ENCODE assay signal across 17 cellular contexts in genomic region chr19:12085074-12085818, GRCh38. TPM values are rescaled to one million over a fixed set of nuclear protein-coding genes. Genes with fewer than 3 reads are reported as not detected.
DNase-seq lines count a peak whose midpoint lies in the region; ATAC-seq and TF ChIP-seq lines count a peak whose summit lies in the region.
"Had no signal": no experiment of that assay in that cellular context is flagged by ENCODE, and none has a peak within 500 bp of the region (broad histone marks: within the 10 kb centered on the region; RNA-seq: fewer than 3 reads in every experiment).

No MANE protein-coding gene starts in this region.

- no peaks in the 10 kb centered on the region for H3K27me3 Mint-ChIP-seq in activated CD8-positive, alpha-beta T cell treated with anti-CD3 and anti-CD28 coated beads for 36 hours
- H3K27me3 Mint-ChIP-seq in activated CD8-positive, alpha-beta T cell treated with anti-CD3 and anti-CD28 coated beads, Interleukin-2, amount 10 ng/mL, durations not matched to agents 7 days and 5 days (ENCODE audit: low read depth), result no peaks in the 10 kb centered on the region
- no peaks in the 10 kb centered on the region for H3K27me3 Mint-ChIP-seq in activated T-helper 17 cell treated with anti-CD3 and anti-CD28 coated beads, Interleukin-2, amount 50 U/mL, for 72 hours
- H3K27me3 Mint-ChIP-seq: B cell; CD4-positive, alpha-beta T cell; IgD-negative memory B cell had no signal

- peak; percentile 47 for ATAC-seq in activated CD8-positive, alpha-beta T cell treated with anti-CD3 and anti-CD28 coated beads for 36 hours
- ATAC-seq in activated CD8-positive, alpha-beta T cell treated with anti-CD3 and anti-CD28 coated beads, Interleukin-2, amount 10 ng/mL, durations not matched to agents 7 days and 5 days, result no peak
- ATAC-seq in activated T-helper 17 cell treated with anti-CD3 and anti-CD28 coated beads, Interleukin-2, amount 50 U/mL, for 72 hours (replicated peaks), result peak; percentile 63
- peak; percentile 36 for ATAC-seq in stimulated activated effector memory CD8-positive, alpha-beta T cell treated with anti-CD3 and anti-CD28 coated beads, Interleukin-12 subunit alpha, Interleukin-12 subunit beta, amount 100 ng/mL, for 72 hours
- no peak for ATAC-seq in HG02759 (IDR thresholded peaks at IDR 0.05; ENCODE audit: unreplicated experiment)
- ATAC-seq: HCT116 had no signal

- POLR2A ChIA-PET in activated CD8-positive, alpha-beta T cell treated with anti-CD3 and anti-CD28 coated beads for 36 hours (lab: Charles Lee), result no interaction called here
- POLR2A ChIA-PET in activated CD8-positive, alpha-beta T cell treated with anti-CD3 and anti-CD28 coated beads, Interleukin-2, amount 10 ng/mL, durations not matched to agents 7 days and 5 days (lab: Charles Lee), result interaction anchor here (1.0 kb wide), 1 partner anchor 27 kb away, joined by 3 read pairs; no protein-coding TSS in a partner anchor
- POLR2A ChIA-PET in HEK293 (lab: Yijun Ruan, JAX), result no interaction called here

- H3K36me3 Mint-ChIP-seq in activated CD8-positive, alpha-beta T cell treated with anti-CD3 and anti-CD28 coated beads for 36 hours (ENCODE audit: low read depth), result peaks cover 5% of the 10 kb centered on the region
- H3K36me3 Mint-ChIP-seq in activated CD8-positive, alpha-beta T cell treated with anti-CD3 and anti-CD28 coated beads, Interleukin-2, amount 10 ng/mL, durations not matched to agents 7 days and 5 days (ENCODE audit: low read depth), result no peaks in the 10 kb centered on the region
- H3K36me3 Mint-ChIP-seq in activated T-helper 17 cell treated with anti-CD3 and anti-CD28 coated beads, Interleukin-2, amount 50 U/mL, for 72 hours (ENCODE audit: low read depth), result no peaks in the 10 kb centered on the region
- H3K36me3 Mint-ChIP-seq in stimulated activated effector memory CD8-positive, alpha-beta T cell treated with anti-CD3 and anti-CD28 coated beads, Interleukin-12 subunit alpha, Interleukin-12 subunit beta, amount 100 ng/mL, for 72 hours, result no peaks in the 10 kb centered on the region

- H3K36me3 ChIP-seq in HEK293 (ENCODE audit: control insufficient read depth in 2 of 2, insufficient read depth in 1 of 2, low read length in 2 of 2), result no peaks in the 10 kb centered on the region

- peaks cover 16% of the 10 kb centered on the region for H3K9me3 Mint-ChIP-seq in activated CD8-positive, alpha-beta T cell treated with anti-CD3 and anti-CD28 coated beads for 36 hours
- H3K9me3 Mint-ChIP-seq in activated CD8-positive, alpha-beta T cell treated with anti-CD3 and anti-CD28 coated beads, Interleukin-2, amount 10 ng/mL, durations not matched to agents 7 days and 5 days (ENCODE audit: insufficient read depth), result peaks cover 17% of the 10 kb centered on the region
- peaks cover 3% of the 10 kb centered on the region for H3K9me3 Mint-ChIP-seq in activated T-helper 17 cell treated with anti-CD3 and anti-CD28 coated beads, Interleukin-2, amount 50 U/mL, for 72 hours
- no peaks in the 10 kb centered on the region for H3K9me3 Mint-ChIP-seq in stimulated activated effector memory CD8-positive, alpha-beta T cell treated with anti-CD3 and anti-CD28 coated beads, Interleukin-12 subunit alpha, Interleukin-12 subunit beta, amount 100 ng/mL, for 72 hours
- H3K9me3 Mint-ChIP-seq: CD4-positive, alpha-beta T cell had no signal

- CTCF ChIA-PET in activated CD8-positive, alpha-beta T cell treated with anti-CD3 and anti-CD28 coated beads for 36 hours (lab: Charles Lee), result interaction anchor here (1.3 to 2.8 kb wide), 3 partner anchors 26 to 121 kb away, joined by 3 to 12 read pairs (median 6); no protein-coding TSS in a partner anchor
- CTCF ChIA-PET in activated CD8-positive, alpha-beta T cell treated with anti-CD3 and anti-CD28 coated beads, Interleukin-2, amount 10 ng/mL, durations not matched to agents 7 days and 5 days (lab: Charles Lee), result interaction anchor here (0.8 kb wide), 1 partner anchor 55 kb away, joined by 3 read pairs; no protein-coding TSS in a partner anchor
- CTCF ChIA-PET in HEK293 (lab: Yijun Ruan, JAX), result no interaction called here

- H3K27ac Mint-ChIP-seq in activated CD8-positive, alpha-beta T cell treated with anti-CD3 and anti-CD28 coated beads for 36 hours, result no peak overlapping the region
- H3K27ac Mint-ChIP-seq in activated CD8-positive, alpha-beta T cell treated with anti-CD3 and anti-CD28 coated beads, Interleukin-2, amount 10 ng/mL, durations not matched to agents 7 days and 5 days, result no peak overlapping the region
- no peak overlapping the region for H3K27ac Mint-ChIP-seq in activated T-helper 17 cell treated with anti-CD3 and anti-CD28 coated beads, Interleukin-2, amount 50 U/mL, for 72 hours
- no peak overlapping the region for H3K27ac Mint-ChIP-seq in stimulated activated effector memory CD8-positive, alpha-beta T cell treated with anti-CD3 and anti-CD28 coated beads, Interleukin-12 subunit alpha, Interleukin-12 subunit beta, amount 100 ng/mL, for 72 hours
- H3K27ac Mint-ChIP-seq: B cell; CD4-positive, alpha-beta T cell; IgD-negative memory B cell had no signal

- H3K4me1 ChIP-seq in HEK293 (ENCODE audit: control insufficient read depth, insufficient read depth, low read length), result no peaks in the 10 kb centered on the region

- intact Hi-C loops in activated CD8-positive, alpha-beta T cell treated with anti-CD3 and anti-CD28 coated beads for 36 hours (cut with micrococcal nuclease), result no loop called here

- H3K4me3 ChIP-seq in HEK293 (ENCODE audit: low read depth, low read length), result no peak overlapping the region
- H3K4me3 ChIP-seq: GM23248 had no signal

- no peak overlapping the region for H3K4me3 Mint-ChIP-seq in activated CD8-positive, alpha-beta T cell treated with anti-CD3 and anti-CD28 coated beads for 36 hours
- H3K4me3 Mint-ChIP-seq in activated CD8-positive, alpha-beta T cell treated with anti-CD3 and anti-CD28 coated beads, Interleukin-2, amount 10 ng/mL, durations not matched to agents 7 days and 5 days, result no peak overlapping the region
- no peak overlapping the region for H3K4me3 Mint-ChIP-seq in activated T-helper 17 cell treated with anti-CD3 and anti-CD28 coated beads, Interleukin-2, amount 50 U/mL, for 72 hours
- no peak overlapping the region for H3K4me3 Mint-ChIP-seq in stimulated activated effector memory CD8-positive, alpha-beta T cell treated with anti-CD3 and anti-CD28 coated beads, Interleukin-12 subunit alpha, Interleukin-12 subunit beta, amount 100 ng/mL, for 72 hours
- H3K4me3 Mint-ChIP-seq: B cell; CD4-positive, alpha-beta T cell; IgD-negative memory B cell had no signal

- no peaks in the 10 kb centered on the region for H3K4me1 Mint-ChIP-seq in activated CD8-positive, alpha-beta T cell treated with anti-CD3 and anti-CD28 coated beads for 36 hours (ENCODE audit: low read depth)
- H3K4me1 Mint-ChIP-seq in activated CD8-positive, alpha-beta T cell treated with anti-CD3 and anti-CD28 coated beads, Interleukin-2, amount 10 ng/mL, durations not matched to agents 7 days and 5 days (ENCODE audit: low read depth), result no peaks in the 10 kb centered on the region
- H3K4me1 Mint-ChIP-seq in activated T-helper 17 cell treated with anti-CD3 and anti-CD28 coated beads, Interleukin-2, amount 50 U/mL, for 72 hours, result no peaks in the 10 kb centered on the region
- no peaks in the 10 kb centered on the region for H3K4me1 Mint-ChIP-seq in stimulated activated effector memory CD8-positive, alpha-beta T cell treated with anti-CD3 and anti-CD28 coated beads, Interleukin-12 subunit alpha, Interleukin-12 subunit beta, amount 100 ng/mL, for 72 hours
- H3K4me1 Mint-ChIP-seq: B cell, IgD-negative memory B cell had no signal

- DNase-seq in activated CD8-positive, alpha-beta T cell treated with anti-CD3 and anti-CD28 coated beads for 36 hours, result peak; percentile 16
- DNase-seq in activated CD8-positive, alpha-beta T cell treated with anti-CD3 and anti-CD28 coated beads, Interleukin-2, amount 10 ng/mL, durations not matched to agents 7 days and 5 days, result no peak
- no peak for DNase-seq in stimulated activated effector memory CD8-positive, alpha-beta T cell treated with anti-CD3 and anti-CD28 coated beads, Interleukin-12 subunit alpha, Interleukin-12 subunit beta, amount 100 ng/mL, for 72 hours (ENCODE audit: low spot score in 2 of 2)
- no peak for DNase-seq in NCI-H226
- DNase-seq: C1 segment of cervical spinal cord; CD4-positive, alpha-beta T cell; DND-41; GDM1; GM23248 had no signal

- H3K27ac ChIP-seq in HEK293 (ENCODE audit: extremely low read depth, low read depth, low read length), result no peak overlapping the region
- H3K27ac ChIP-seq: GM23248, KMS-11 had no signal

- no peaks in the 10 kb centered on the region for H3K9me3 ChIP-seq in HEK293 (ENCODE audit: control insufficient read depth, insufficient read depth, low read depth, low read length)

- TF ChIP-seq CTCF in activated CD8-positive, alpha-beta T cell treated with anti-CD3 and anti-CD28 coated beads for 36 hours (IDR thresholded peaks at IDR 0.05), result no peak
- no peak for TF ChIP-seq CTCF in HEK293 (tag by site-specific recombination; IDR thresholded peaks at IDR 0.05)

TF ChIP-seq in HEK293, 187 proteins besides CTCF, POLR2A, EP300 and RAD21 (continues in another document):
- no peak for TF ChIP-seq SP2 (tag by site-specific recombination; IDR thresholded peaks at IDR 0.05)

RNA-seq across cellular contexts. Expression of gene ZNF844, which starts 20.7 kb away (rescaled TPM):
- total RNA-seq in activated CD8-positive, alpha-beta T cell treated with anti-CD3 and anti-CD28 coated beads for 36 hours, result 1 to 10 TPM; 2.6 to 3.8 TPM
- total RNA-seq in activated CD8-positive, alpha-beta T cell treated with anti-CD3 and anti-CD28 coated beads, Interleukin-2, amount 10 ng/mL, durations not matched to agents 7 days and 5 days, result 1 to 10 TPM; 1.7 to 2.4 TPM
- 1 to 10 TPM; 1.8 to 3.1 TPM for total RNA-seq in activated T-helper 17 cell treated with anti-CD3 and anti-CD28 coated beads, Interleukin-2, amount 50 U/mL, for 72 hours
- total RNA-seq: A172 had no signal

RNA-seq across cellular contexts. Expression of gene ZNF878, which starts 32.5 kb away (rescaled TPM):
- total RNA-seq in activated CD8-positive, alpha-beta T cell treated with anti-CD3 and anti-CD28 coated beads for 36 hours, result 1 to 10 TPM in 1 of 2 experiments, under 1 TPM in 1; 0.65 to 1.0 TPM
- 1 to 10 TPM; 1.1 to 1.7 TPM for total RNA-seq in activated CD8-positive, alpha-beta T cell treated with anti-CD3 and anti-CD28 coated beads, Interleukin-2, amount 10 ng/mL, durations not matched to agents 7 days and 5 days
- under 1 TPM in 1 of 2 donors, not detected in 1; 0.74 TPM for total RNA-seq in activated T-helper 17 cell treated with anti-CD3 and anti-CD28 coated beads, Interleukin-2, amount 50 U/mL, for 72 hours
- total RNA-seq: A172; B cell; CD4-positive, alpha-beta T cell; GM23248 had no signal

RNA-seq across cellular contexts. Expression of gene ZNF433, which starts 49.8 kb away (rescaled TPM):
- total RNA-seq in activated CD8-positive, alpha-beta T cell treated with anti-CD3 and anti-CD28 coated beads for 36 hours, result 1 to 10 TPM; 1.5 to 2.1 TPM
- total RNA-seq in activated CD8-positive, alpha-beta T cell treated with anti-CD3 and anti-CD28 coated beads, Interleukin-2, amount 10 ng/mL, durations not matched to agents 7 days and 5 days, result under 1 TPM; 0.60 to 0.95 TPM
- under 1 TPM in 1 of 2 donors, not detected in 1; 0.85 TPM for total RNA-seq in activated T-helper 17 cell treated with anti-CD3 and anti-CD28 coated beads, Interleukin-2, amount 50 U/mL, for 72 hours

RNA-seq across cellular contexts. Expression of gene ZNF20, which starts 54.9 kb away (rescaled TPM):
- total RNA-seq in activated CD8-positive, alpha-beta T cell treated with anti-CD3 and anti-CD28 coated beads for 36 hours, result 1 to 10 TPM; 2.0 to 3.0 TPM
- total RNA-seq in activated CD8-positive, alpha-beta T cell treated with anti-CD3 and anti-CD28 coated beads, Interleukin-2, amount 10 ng/mL, durations not matched to agents 7 days and 5 days, result 1 to 10 TPM; 3.2 to 4.1 TPM
- total RNA-seq in activated T-helper 17 cell treated with anti-CD3 and anti-CD28 coated beads, Interleukin-2, amount 50 U/mL, for 72 hours, result 1 to 10 TPM; 1.7 to 3.5 TPM

Comparison
In these comparisons a context has a peak if more than half of its experiments do, and no peak if none do; other contexts are left out.
1. ATAC-seq: peak in activated CD8-positive, alpha-beta T cell treated with anti-CD3 and anti-CD28 coated beads for 36 hours (single experiment), activated T-helper 17 cell treated with anti-CD3 and anti-CD28 coated beads, Interleukin-2, amount 50 U/mL, for 72 hours (single experiment) and stimulated activated effector memory CD8-positive, alpha-beta T cell treated with anti-CD3 and anti-CD28 coated beads, Interleukin-12 subunit alpha, Interleukin-12 subunit beta, amount 100 ng/mL, for 72 hours (single experiment); none in activated CD8-positive, alpha-beta T cell treated with anti-CD3 and anti-CD28 coated beads, Interleukin-2, amount 10 ng/mL, durations not matched to agents 7 days and 5 days (single experiment) and HG02759 (single experiment).